ENCODE assay signal across 8 cellular contexts in genomic region chr12:113244015-113244983, GRCh38. TPM values are rescaled to one million over a fixed set of nuclear protein-coding genes. Genes with fewer than 3 reads are reported as not detected.
DNase-seq lines count a peak whose midpoint lies in the region; ATAC-seq and TF ChIP-seq lines count a peak whose summit lies in the region.

No MANE protein-coding gene starts in this region.

- peaks cover 7% of the 10 kb centered on the region for H3K27me3 Mint-ChIP-seq in brain

- H3K4me3 Mint-ChIP-seq in brain: peak overlapping the region; percentile 57 to 79 (median 72)

- H3K36me3 Mint-ChIP-seq in brain: no peaks in the 10 kb centered on the region

- ATAC-seq in left colon: no peak
- ATAC-seq in HG03469 (IDR thresholded peaks at IDR 0.05; ENCODE audit: unreplicated experiment): no peak
- no peak for ATAC-seq in HG02759 (IDR thresholded peaks at IDR 0.05; ENCODE audit: unreplicated experiment)
- ATAC-seq in GM21786 (IDR thresholded peaks at IDR 0.05; ENCODE audit: unreplicated experiment): no peak

- TF ChIP-seq CTCF in brain (conservative IDR thresholded peaks at IDR 0.05): no peak

- peaks cover 89% of the 10 kb centered on the region for H3K4me1 Mint-ChIP-seq in brain

- DNase-seq in NCI-H2171 treated with DMSO at 0.1 percent for 48 hours (lab: John Stamatoyannopoulos, UW) (peak; percentile 27), NCI-H2171 (lab: John Stamatoyannopoulos, UW) (no peak), left colon (peak; percentile 69 to 83), superior temporal gyrus (ENCODE audit: extremely low spot score) (peak; percentile 94)

- H3K9me3 Mint-ChIP-seq in brain: no peaks in the 10 kb centered on the region

- intact Hi-C loops in left colon (cut with DNase I, micrococcal nuclease): no loop called here

- H3K27ac Mint-ChIP-seq in brain: peak overlapping the region; percentile 44 to 98 (median 95)

RNA-seq across cellular contexts. Expression of gene TPCN1, which starts 23.0 kb away (rescaled TPM):
- polyA plus RNA-seq in brain (ENCODE audit: insufficient read depth, low read depth, low replicate concordance): 16.1 TPM
- total RNA-seq in left colon: 10 to 100 TPM; 84.7 to 96.4 TPM

RNA-seq across cellular contexts. Expression of gene RITA1, which starts 58.8 kb away (rescaled TPM):
- 29.7 TPM for polyA plus RNA-seq in brain (ENCODE audit: insufficient read depth, low read depth, low replicate concordance)
- total RNA-seq in left colon: 10 to 100 TPM; 17.4 to 18.0 TPM

RNA-seq across cellular contexts. Expression of gene DDX54, which starts 59.0 kb away (rescaled TPM):
- polyA plus RNA-seq in brain (ENCODE audit: insufficient read depth, low read depth, low replicate concordance): 41.9 TPM
- total RNA-seq in left colon: 10 to 100 TPM; 42.0 to 56.9 TPM
